In genomic region chr14:23366163-23366921, GRCh38 we compare ENCODE assay signal across 1 cellular context.
TF ChIP-seq lines count a peak whose summit lies in the region.

No MANE protein-coding gene starts in this region.

TF ChIP-seq in liver, 16 proteins besides CTCF, POLR2A, EP300 and RAD21 (continued from another document):
- TF ChIP-seq REST (IDR thresholded peaks at IDR 0.05): no peak
- no peak for TF ChIP-seq HNF4A (conservative IDR thresholded peaks at IDR 0.05)
